Comparison of ENCODE assay signal across 8 cellular contexts in genomic region chr7:65006094-65006992, GRCh38. TPM values are rescaled to one million over a fixed set of nuclear protein-coding genes. Genes with fewer than 3 reads are reported as not detected.
A peak's percentile ranks its signal among the peaks of the same experiment; 100 is the strongest.
DNase-seq lines count a peak whose midpoint lies in the region; ATAC-seq and TF ChIP-seq lines count a peak whose summit lies in the region.

Gene ERV3-1, minus strand, starts transcription at chr7:65006687. Its CDS starts 13,661 bp downstream, at chr7:64993026.

- DNase-seq in Ammon's horn (ENCODE audit: low spot score) (peak; percentile 99), NCI-H524 treated with DMSO at 0.1 percent for 48 hours (lab: John Stamatoyannopoulos, UW) (peak; percentile 71), coronary artery (ENCODE audit: low spot score) (peak; percentile 97), left colon (peak; percentile 94 to 98)
- peak; percentile 94 for DNase-seq in activated CD4-positive, alpha-beta T cell treated with anti-CD3 and anti-CD28 coated beads for 48 hours
- peak; percentile 94 for DNase-seq in stimulated activated CD4-positive, alpha-beta T cell treated with anti-CD3 and anti-CD28 coated beads, Interleukin-1b, Interleukin-23, amount 100 ng/mL, for 48 hours

- no peak for TF ChIP-seq CTCF in coronary artery (IDR thresholded peaks at IDR 0.05)

- intact Hi-C loops in left colon (cut with DNase I, micrococcal nuclease), result no loop called here

- TF ChIP-seq POLR2A in GM19193 (IDR thresholded peaks at IDR 0.05; ENCODE audit: extremely low read depth, insufficient read depth, insufficient read length), result peak; percentile 93

- ATAC-seq in HG03439 (IDR thresholded peaks at IDR 0.05; ENCODE audit: unreplicated experiment) (peak; percentile 100), left colon (peak; percentile 100)

- H3K4me3 ChIP-seq in coronary artery, result peak within 1 kb of the TSS; percentile 88

- peak within 1 kb of the TSS; percentile 65 to 88 for H3K27ac ChIP-seq in coronary artery

RNA-seq across cellular contexts. Expression of gene ERV3-1, which starts in this region (rescaled TPM):
- 1 to 10 TPM; 5.6 to 7.4 TPM for total RNA-seq in left colon

Comparison
In these comparisons a context has a peak if more than half of its experiments do, and no peak if none do; other contexts are left out.
1. Peak in every context shown above with its lines: DNase-seq, ATAC-seq, H3K4me3 ChIP-seq and H3K27ac ChIP-seq.